In genomic region chr3:185575108-185575869, GRCh38 we compare ENCODE assay signal across 7 cellular contexts. TPM values are rescaled to one million over a fixed set of nuclear protein-coding genes. Genes with fewer than 3 reads are reported as not detected.
DNase-seq lines count a peak whose midpoint lies in the region; ATAC-seq and TF ChIP-seq lines count a peak whose summit lies in the region.
"Not testable (repeated sequence)": the region's sequence is repeated elsewhere in the genome, so short reads cannot be mapped to it uniquely, and the experiment has no call there.

No MANE protein-coding gene starts in this region.

- H3K27me3 ChIP-seq in naive thymus-derived CD4-positive, alpha-beta T cell (ENCODE audit: control insufficient read depth in 2 of 2, insufficient read depth in 2 of 2, low read length in 2 of 2): not testable (repeated sequence)

- DNase-seq in GM10266 (ENCODE audit: extremely low spot score) (peak; percentile 53), NCI-H1436 treated with DMSO at 0.1 percent for 48 hours (lab: John Stamatoyannopoulos, UW) (peak; percentile 75), RKO (ENCODE audit: low spot score) (peak; percentile 58), fibroblast of mammary gland (ENCODE audit: low read depth) (peak; percentile 53)
- peak; percentile 14 for DNase-seq in activated effector memory CD4-positive, alpha-beta T cell treated with Interleukin-2 at 50 U/mL for 16 hours
- DNase-seq in naive thymus-derived CD4-positive, alpha-beta T cell: peak in 8 of 9 donors; percentile 39 to 76 (median 69)

- H3K9me3 ChIP-seq in naive thymus-derived CD4-positive, alpha-beta T cell (ENCODE audit: control insufficient read depth in 2 of 3, low read length in 3 of 3): not testable (repeated sequence)

- not testable (repeated sequence) for H3K27me3 Mint-ChIP-seq in naive thymus-derived CD4-positive, alpha-beta T cell

- H3K9me3 Mint-ChIP-seq in naive thymus-derived CD4-positive, alpha-beta T cell: peaks cover 0 to 25% (median 11%) of the 10 kb centered on the region in 11 donors

- H3K27ac Mint-ChIP-seq in naive thymus-derived CD4-positive, alpha-beta T cell: peak overlapping the region in 1 of 9 donors; percentile 62

- H3K4me3 Mint-ChIP-seq in naive thymus-derived CD4-positive, alpha-beta T cell: peak overlapping the region in 1 of 10 donors; percentile 58

- H3K27ac ChIP-seq in naive thymus-derived CD4-positive, alpha-beta T cell (ENCODE audit: low read depth, low read length): not testable (repeated sequence)

- peak; percentile 58 for ATAC-seq in HG02623 (IDR thresholded peaks at IDR 0.05; ENCODE audit: unreplicated experiment)
- peak; percentile 89 for ATAC-seq in naive thymus-derived CD4-positive, alpha-beta T cell

- not testable (repeated sequence) for H3K36me3 Mint-ChIP-seq in naive thymus-derived CD4-positive, alpha-beta T cell

- intact Hi-C loops in naive thymus-derived CD4-positive, alpha-beta T cell (cut with micrococcal nuclease): loop anchor here (1.0 to 5.0 kb wide), 3 partner anchors 11 to 223 kb away; partner anchors contain the start of gene SENP2 (in 1 of the 2)

- TF ChIP-seq CTCF in GM10266 (IDR thresholded peaks at IDR 0.05; ENCODE audit: control insufficient read depth, insufficient read depth, low read depth, missing control alignments) (peak; percentile 60), fibroblast of mammary gland (conservative IDR thresholded peaks at IDR 0.05; ENCODE audit: control insufficient read depth, insufficient read depth, low read depth, low read length) (peak; percentile 46)

- not testable (repeated sequence) for H3K4me1 ChIP-seq in naive thymus-derived CD4-positive, alpha-beta T cell (ENCODE audit: control insufficient read depth in 2 of 2, insufficient read depth in 2 of 2, low read length in 2 of 2)

- H3K36me3 ChIP-seq in naive thymus-derived CD4-positive, alpha-beta T cell (ENCODE audit: control insufficient read depth in 2 of 3, insufficient read depth in 3 of 3, low read length in 3 of 3): not testable (repeated sequence)

- H3K4me1 Mint-ChIP-seq in naive thymus-derived CD4-positive, alpha-beta T cell: not testable (repeated sequence)

- H3K4me3 ChIP-seq in fibroblast of mammary gland (ENCODE audit: control insufficient read depth, low read depth, low read length); naive thymus-derived CD4-positive, alpha-beta T cell (ENCODE audit: low read length): not testable (repeated sequence)

- POLR2A ChIA-PET in naive thymus-derived CD4-positive, alpha-beta T cell (lab: Charles Lee): not testable (repeated sequence)

- CTCF ChIA-PET in naive thymus-derived CD4-positive, alpha-beta T cell (lab: Charles Lee): interaction anchor here (0.5 to 1.7 kb wide), 8 partner anchors 8 to 330 kb away, joined by 3 to 4 read pairs (median 4); partner anchors contain the start of gene SENP2

RNA-seq across cellular contexts. Expression of gene SENP2, which starts 10.8 kb away (rescaled TPM):
- total RNA-seq in naive thymus-derived CD4-positive, alpha-beta T cell: 10 to 100 TPM; 30.0 to 59.2 (median 47.3) TPM
- 10 to 100 TPM; 11.0 to 19.4 TPM for polyA plus RNA-seq in naive thymus-derived CD4-positive, alpha-beta T cell

RNA-seq across cellular contexts. Expression of gene LIPH, which starts 22.9 kb away (rescaled TPM):
- not detected for total RNA-seq in naive thymus-derived CD4-positive, alpha-beta T cell
- not detected for polyA plus RNA-seq in naive thymus-derived CD4-positive, alpha-beta T cell

Comparison
In these comparisons a context has a peak if more than half of its experiments do, and no peak if none do; other contexts are left out.
1. DNase-seq: peak in every context shown above with its lines; median percentile 75 in NCI-H1436 treated with DMSO at 0.1 percent for 48 hours; 69 in naive thymus-derived CD4-positive, alpha-beta T cell; 58 in RKO; 53 in GM10266; 53 in fibroblast of mammary gland; 14 in activated effector memory CD4-positive, alpha-beta T cell treated with Interleukin-2 at 50 U/mL for 16 hours.